8 cellular contexts compared by ENCODE assay signal in the genomic region with DNA sequence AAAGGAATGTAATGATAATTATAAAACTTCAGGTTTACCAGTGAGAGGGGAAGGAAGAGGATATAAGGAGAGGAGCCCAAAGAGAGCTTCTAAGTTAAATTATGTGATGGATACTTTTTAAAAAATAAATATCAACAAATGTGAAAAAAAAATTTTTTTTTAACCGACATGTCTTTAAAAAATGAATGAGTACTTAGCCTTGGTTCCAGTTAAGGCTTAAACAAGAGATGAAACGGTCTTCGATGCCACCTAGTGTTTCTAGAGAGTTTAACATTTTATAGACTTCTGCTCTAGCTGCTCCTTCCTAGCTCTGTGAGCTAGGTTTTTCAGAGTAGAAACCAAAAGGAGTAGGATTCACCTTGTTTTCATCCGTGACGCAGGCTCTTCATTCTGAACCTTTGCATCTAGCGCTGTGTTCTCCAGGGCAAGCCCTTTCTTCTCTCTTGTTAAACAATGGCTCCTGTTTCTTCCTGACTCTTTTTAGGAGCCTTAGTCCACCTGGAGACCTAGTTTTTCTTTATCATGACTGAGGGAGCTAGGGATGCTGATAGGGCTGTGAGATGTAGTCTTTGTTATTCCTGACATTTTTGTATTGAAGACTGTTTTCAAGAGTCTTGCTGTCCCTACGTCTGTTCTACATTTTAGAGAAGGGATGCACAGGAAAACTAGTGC. TPM values are rescaled to one million over a fixed set of nuclear protein-coding genes. Genes with fewer than 3 reads are reported as not detected.
DNase-seq lines count a peak whose midpoint lies in the region; ATAC-seq, FAIRE-seq and TF ChIP-seq lines count a peak whose summit lies in the region.

No MANE protein-coding gene starts in this region.

- FAIRE-seq in GM18507 (lab: Jason Lieb, UNC) (peak; percentile 77), astrocyte (lab: Jason Lieb, UNC) (no peak)

- TF ChIP-seq CTCF in AG10803 (conservative IDR thresholded peaks at IDR 0.05; ENCODE audit: low read length): peak; percentile 64
- peak; percentile 33 for TF ChIP-seq CTCF in astrocyte (IDR thresholded peaks at IDR 0.05; ENCODE audit: insufficient read depth, low read depth, low read length)
- peak; percentile 34 for TF ChIP-seq CTCF in kidney epithelial cell (IDR thresholded peaks at IDR 0.05; ENCODE audit: insufficient read depth, low read length, poor library complexity, severe bottlenecking)
- TF ChIP-seq CTCF in tibial nerve (IDR thresholded peaks at IDR 0.05): peak; percentile 17 to 55 (median 44)

- H3K36me3 Mint-ChIP-seq in astrocyte (ENCODE audit: low read depth, unreplicated experiment): peaks cover 6% of the 10 kb centered on the region

- H3K4me1 ChIP-seq in astrocyte (ENCODE audit: insufficient read depth, low read length) (no peaks in the 10 kb centered on the region), tibial nerve (no peaks in the 10 kb centered on the region)
- H3K4me1 ChIP-seq in effector memory CD4-positive, alpha-beta T cell (ENCODE audit: control insufficient read depth, insufficient read depth, low read length, poor library complexity, severe bottlenecking): no peaks in the 10 kb centered on the region

- H3K27me3 Mint-ChIP-seq in astrocyte (ENCODE audit: low read depth, unreplicated experiment): no peaks in the 10 kb centered on the region

- no peak overlapping the region for H3K9ac ChIP-seq in astrocyte (ENCODE audit: low read length)

- no peak overlapping the region for H3K4me2 ChIP-seq in astrocyte (ENCODE audit: low read length)

- H3K9me3 ChIP-seq in astrocyte (ENCODE audit: insufficient read depth, low read depth, low read length) (no peaks in the 10 kb centered on the region), tibial nerve (no peaks in the 10 kb centered on the region)
- H3K9me3 ChIP-seq in effector memory CD4-positive, alpha-beta T cell (ENCODE audit: control insufficient read depth, low read length): no peaks in the 10 kb centered on the region

- no peak for TF ChIP-seq POLR2A in tibial nerve (IDR thresholded peaks at IDR 0.05)

- H3K9me3 Mint-ChIP-seq in astrocyte (ENCODE audit: unreplicated experiment): no peaks in the 10 kb centered on the region

- no peaks in the 10 kb centered on the region for H4K20me1 ChIP-seq in astrocyte (ENCODE audit: insufficient read depth, low read length)

- H3K36me3 ChIP-seq in astrocyte (ENCODE audit: insufficient read depth, low read length) (peaks cover 9% of the 10 kb centered on the region), kidney epithelial cell (ENCODE audit: control insufficient read depth, insufficient read depth, low read length) (no peaks in the 10 kb centered on the region), tibial nerve (peaks cover 0 to 48% (median 0%) of the 10 kb centered on the region in 3 donors)
- peaks cover 19% of the 10 kb centered on the region for H3K36me3 ChIP-seq in effector memory CD4-positive, alpha-beta T cell (ENCODE audit: control insufficient read depth, insufficient read depth, low read length)

- H3K4me3 Mint-ChIP-seq in astrocyte (ENCODE audit: unreplicated experiment): no peak overlapping the region

- H3K27me3 ChIP-seq in astrocyte (ENCODE audit: insufficient read depth, low read length): no peaks in the 10 kb centered on the region
- H3K27me3 ChIP-seq in kidney epithelial cell (ENCODE audit: control insufficient read depth, insufficient read depth, low read length): no peaks in the 10 kb centered on the region
- H3K27me3 ChIP-seq in tibial nerve: no peaks in the 10 kb centered on the region
- no peaks in the 10 kb centered on the region for H3K27me3 ChIP-seq in effector memory CD4-positive, alpha-beta T cell (replicated peaks; ENCODE audit: control insufficient read depth, insufficient read depth, low read length, poor library complexity, severe bottlenecking)

- ATAC-seq in GM21515 (IDR thresholded peaks at IDR 0.05; ENCODE audit: unreplicated experiment): no peak

- DNase-seq in AG10803 (ENCODE audit: low read depth): peak; percentile 69
- DNase-seq in GM18507 (ENCODE audit: extremely low spot score, insufficient read length, low read depth): no peak
- peak; percentile 42 for DNase-seq in NCI-H2196 (lab: John Stamatoyannopoulos, UW; ENCODE audit: unreplicated experiment)
- peak; percentile 29 for DNase-seq in astrocyte (ENCODE audit: low read depth)
- DNase-seq in kidney epithelial cell (ENCODE audit: low read depth): no peak
- DNase-seq in tibial nerve (ENCODE audit: low spot score in 2 of 2): no peak
- no peak for DNase-seq in effector memory CD4-positive, alpha-beta T cell

- no peaks in the 10 kb centered on the region for H3K4me1 Mint-ChIP-seq in astrocyte (ENCODE audit: low read depth, unreplicated experiment)

- H2AFZ ChIP-seq in astrocyte (ENCODE audit: low read depth, low read length): no peak overlapping the region

- H3K27ac Mint-ChIP-seq in astrocyte (ENCODE audit: unreplicated experiment): no peak overlapping the region

- 43 to 53% methylated on average over 7 of the region's 7 CpGs for WGBS in tibial nerve, 2 donors

- no peaks in the 10 kb centered on the region for H3K79me2 ChIP-seq in astrocyte (ENCODE audit: insufficient read depth, low read length)

- no peak overlapping the region for H3K27ac ChIP-seq in astrocyte (ENCODE audit: low read depth, low read length)
- H3K27ac ChIP-seq in tibial nerve: no peak overlapping the region
- no peak overlapping the region for H3K27ac ChIP-seq in effector memory CD4-positive, alpha-beta T cell (ENCODE audit: insufficient read depth, low read length, poor library complexity, severe bottlenecking)

- TF ChIP-seq EP300 in tibial nerve (IDR thresholded peaks at IDR 0.05): no peak

- H3K4me3 ChIP-seq in AG10803 (ENCODE audit: low read length) (no peak overlapping the region), astrocyte (ENCODE audit: insufficient read depth, low read depth, low read length) (no peak overlapping the region), kidney epithelial cell (ENCODE audit: low read depth, low read length) (no peak overlapping the region), tibial nerve (no peak overlapping the region)
- no peak overlapping the region for H3K4me3 ChIP-seq in effector memory CD4-positive, alpha-beta T cell (ENCODE audit: insufficient read depth, low read depth, low read length, poor library complexity, severe bottlenecking)

RNA-seq across cellular contexts. Expression of gene GNRH2, which starts 42.4 kb away (rescaled TPM):
- 0.89 and 1.4 TPM in 2 replicates for total RNA-seq in astrocyte
- total RNA-seq in kidney epithelial cell: 0.27 TPM in 1 of 2 replicates, not detected in the other
- 1 to 10 TPM in 1 of 4 donors, not detected in 3; 4.6 TPM for total RNA-seq in tibial nerve

RNA-seq across cellular contexts. Expression of gene MRPS26, which starts 44.9 kb away (rescaled TPM):
- total RNA-seq in astrocyte: 27.3 and 29.0 TPM in 2 replicates
- total RNA-seq in kidney epithelial cell: 70.4 and 80.8 TPM in 2 replicates
- total RNA-seq in tibial nerve: 10 to 100 TPM; 43.2 to 87.9 (median 59.5) TPM

Comparison
In these comparisons a context has a peak if more than half of its experiments do, and no peak if none do; other contexts are left out.
1. DNase-seq: peak in AG10803 (single experiment), NCI-H2196 (single experiment) and astrocyte (single experiment); none in GM18507 (single experiment), kidney epithelial cell (single experiment), tibial nerve (0 of 2) and effector memory CD4-positive, alpha-beta T cell (0 of 3).
2. Peak in every context shown above with its lines, with median percentiles within 50 percentile points of each other: CTCF ChIP-seq.